ENCODE assay signal across 22 cellular contexts in genomic region chr6:13661647-13662046, GRCh38.
"Had no signal": no experiment of that assay in that cellular context is flagged by ENCODE, and none has a peak within 500 bp of the region (broad histone marks: within the 10 kb centered on the region; RNA-seq: fewer than 3 reads in every experiment).

No MANE protein-coding gene starts in this region.

- ATAC-seq: body of pancreas; foreskin keratinocyte; left colon; stimulated activated naive B cell treated with anti-CD40 and anti-IgM and Interleukin-4, amounts not matched to agents 10 μg/mL and 1 μg/mL and 100 μg/mL, for 72 hours had no signal

- H3K27me3 Mint-ChIP-seq: dendritic cell treated with granulocyte-macrophage colony-stimulating factor and Interleukin-4, amounts not matched to agents 40 ng/mL and 50 ng/mL, for 4 days; naive B cell; stimulated activated naive B cell treated with anti-CD40 and anti-IgM and Interleukin-4, amounts not matched to agents 10 μg/mL and 1 μg/mL and 100 μg/mL, for 72 hours; type B pancreatic cell had no signal

- H3K27me3 ChIP-seq: body of pancreas, cardiac muscle cell, foreskin keratinocyte, sigmoid colon, testis, vagina had no signal

- H3K9me3 ChIP-seq: body of pancreas, sigmoid colon, testis, vagina had no signal

- H3K36me3 ChIP-seq: cardiac muscle cell, sigmoid colon, vagina, WERI-Rb-1 had no signal

- H3K27ac Mint-ChIP-seq: activated naive CD4-positive, alpha-beta T cell treated with anti-CD3 and anti-CD28 coated beads for 36 hours; dendritic cell treated with granulocyte-macrophage colony-stimulating factor and Interleukin-4, amounts not matched to agents 40 ng/mL and 50 ng/mL, for 4 days; stimulated activated naive B cell treated with anti-CD40 and anti-IgM and Interleukin-4, amounts not matched to agents 10 μg/mL and 1 μg/mL and 100 μg/mL, for 72 hours; T-helper 2 cell treated with Interferon-gamma antibody and Interleukin-4, amounts not matched to agents 5 μg/mL and 100 μg/mL, for 36 hours; type B pancreatic cell had no signal

- H3K4me3 Mint-ChIP-seq: activated naive CD4-positive, alpha-beta T cell treated with anti-CD3 and anti-CD28 coated beads for 36 hours; dendritic cell treated with granulocyte-macrophage colony-stimulating factor and Interleukin-4, amounts not matched to agents 40 ng/mL and 50 ng/mL, for 4 days; stimulated activated naive B cell treated with anti-CD40 and anti-IgM and Interleukin-4, amounts not matched to agents 10 μg/mL and 1 μg/mL and 100 μg/mL, for 72 hours; T-helper 2 cell treated with Interferon-gamma antibody and Interleukin-4, amounts not matched to agents 5 μg/mL and 100 μg/mL, for 36 hours; type B pancreatic cell had no signal

- H3K9me3 Mint-ChIP-seq: activated naive CD4-positive, alpha-beta T cell treated with anti-CD3 and anti-CD28 coated beads for 36 hours; dendritic cell treated with granulocyte-macrophage colony-stimulating factor and Interleukin-4, amounts not matched to agents 40 ng/mL and 50 ng/mL, for 4 days; naive B cell; stimulated activated naive B cell treated with anti-CD40 and anti-IgM and Interleukin-4, amounts not matched to agents 10 μg/mL and 1 μg/mL and 100 μg/mL, for 72 hours; T-helper 2 cell treated with Interferon-gamma antibody and Interleukin-4, amounts not matched to agents 5 μg/mL and 100 μg/mL, for 36 hours; type B pancreatic cell had no signal

- H3K4me3 ChIP-seq: body of pancreas, cardiac muscle cell, sigmoid colon, testis, vagina had no signal

- H3K27ac ChIP-seq: body of pancreas, foreskin keratinocyte, testis, vagina, WERI-Rb-1 had no signal

- DNase-seq: activated CD4-positive, alpha-beta T cell treated with anti-CD3 and anti-CD28 coated beads for 1 hour; activated naive CD4-positive, alpha-beta T cell treated with anti-CD3 and anti-CD28 coated beads for 36 hours; activated T-cell treated with anti-CD3 and anti-CD28 coated beads, Interleukin-2, amount 50 U/mL, for 1 hour; anterior cingulate cortex; body of pancreas; effector CD4-positive, alpha-beta T cell; foreskin keratinocyte; left colon; mesendoderm; naive B cell; sigmoid colon; stimulated activated CD4-positive, alpha-beta T cell treated with anti-CD3 and anti-CD28 coated beads, Interleukin-2, amount 100 ng/mL, for 48 hours; stimulated activated CD8-positive, alpha-beta memory T cell treated with anti-CD3 and anti-CD28 coated beads, Interleukin-4, amount 100 ng/mL, for 48 hours; stimulated activated naive B cell treated with anti-CD40 and anti-IgM and Interleukin-4, amounts not matched to agents 10 μg/mL and 1 μg/mL and 100 μg/mL, for 72 hours; testis; WERI-Rb-1 had no signal

- FAIRE-seq: keratinocyte had no signal
